Comparison of ENCODE assay signal across 21 cellular contexts in the genomic region with DNA sequence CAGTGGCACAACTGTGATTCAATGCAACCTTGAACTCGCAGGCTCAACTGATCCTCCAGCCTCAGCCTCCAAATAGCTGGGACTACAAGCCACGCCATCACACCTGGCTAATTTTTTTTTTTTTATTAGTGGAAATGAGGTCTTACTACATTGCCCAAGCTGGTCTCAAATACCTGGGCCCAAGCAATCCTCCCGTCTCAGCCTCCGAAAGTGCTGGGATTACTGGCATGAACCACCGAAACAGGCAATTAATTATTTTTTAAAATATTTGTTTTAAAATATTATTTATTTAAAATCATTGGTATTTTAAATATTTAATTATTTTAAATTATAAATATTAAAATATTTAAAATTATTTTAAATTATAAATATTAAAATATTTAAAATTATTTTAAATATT.
"Had no signal": no experiment of that assay in that cellular context is flagged by ENCODE, and none has a peak within 500 bp of the region (broad histone marks: within the 10 kb centered on the region; RNA-seq: fewer than 3 reads in every experiment).

No MANE protein-coding gene starts in this region.

- H3K27me3 Mint-ChIP-seq: T-cell had no signal

- ATAC-seq: T-cell had no signal

- H3K9me3 ChIP-seq: SK-N-SH had no signal

- H3K27ac Mint-ChIP-seq: T-cell; T-helper 1 cell treated with Interleukin-12 subunit alpha and Interleukin-12 subunit beta and Interleukin-4 antibody, amounts not matched to agents 30 μg/mL and 1 μg/mL, for 36 hours had no signal

- H3K9me3 Mint-ChIP-seq: T-cell; T-helper 1 cell treated with Interleukin-12 subunit alpha and Interleukin-12 subunit beta and Interleukin-4 antibody, amounts not matched to agents 30 μg/mL and 1 μg/mL, for 36 hours had no signal

- H3K4me3 Mint-ChIP-seq: T-cell; T-helper 1 cell treated with Interleukin-12 subunit alpha and Interleukin-12 subunit beta and Interleukin-4 antibody, amounts not matched to agents 30 μg/mL and 1 μg/mL, for 36 hours had no signal

- DNase-seq: KBM-7, MV-4-11, NCI-H1048, NCI-H1105, NCI-H1436 treated with DMSO at 0.1 percent for 48 hours, NCI-H1694, NCI-H187 treated with DMSO at 0.1 percent for 48 hours, NCI-H2029 treated with DMSO at 0.1 percent for 48 hours, NCI-H2107, NCI-H345, NCI-H446 treated with DMSO at 0.1 percent for 48 hours, NCI-H510A treated with DMSO at 0.1 percent for 48 hours, NCI-H526, NCI-H748 treated with DMSO at 0.1 percent for 48 hours, Right ventricle myocardium superior, RPMI8226, SIG-M5, SK-N-SH, SW 1271, T-cell had no signal
